In genomic region chr20:56733967-56734366, GRCh38 we compare ENCODE assay signal across 20 cellular contexts.
DNase-seq lines count a peak whose midpoint lies in the region; ATAC-seq, FAIRE-seq and TF ChIP-seq lines count a peak whose summit lies in the region.
"Had no signal": no experiment of that assay in that cellular context is flagged by ENCODE, and none has a peak within 500 bp of the region (broad histone marks: within the 10 kb centered on the region; RNA-seq: fewer than 3 reads in every experiment).

No MANE protein-coding gene starts in this region.

- no peak for TF ChIP-seq EP300 in HepG2 (IDR thresholded peaks at IDR 0.05; ENCODE audit: low read depth in 2 of 2, low read length in 2 of 2)
- TF ChIP-seq EP300 in HepG2 (CRISPR knock-in tag; IDR thresholded peaks at IDR 0.05; ENCODE audit: borderline replicate concordance) = no peak

- H3K4me1 ChIP-seq in HepG2 (ENCODE audit: insufficient read depth, low read length) (no peaks in the 10 kb centered on the region), right lobe of liver (no peaks in the 10 kb centered on the region), HUES64 (ENCODE audit: insufficient read depth, low read length) (peaks cover 31% of the 10 kb centered on the region), iPS-20b (ENCODE audit: insufficient read depth, low read length) (peaks cover 29% of the 10 kb centered on the region), adrenal gland (replicated peaks in 1 of 2) (no peaks in the 10 kb centered on the region)
- H3K4me1 ChIP-seq: A549, HAP-1 had no signal

- 8% methylated on average over 6 of the region's 6 CpGs for WGBS in HepG2 (ENCODE audit: low lambda C conversion rate)
- WGBS in right lobe of liver (ENCODE audit: insufficient coverage, low coverage, low lambda C conversion rate, missing lambda C conversion rate) = 17% methylated on average over 5 of the region's 6 CpGs
- 7% methylated on average over 5 of the region's 6 CpGs for WGBS in HUES64
- WGBS in adrenal gland, 4 donors = 36 to 49% (median 41%) methylated on average over 6 of the region's 6 CpGs

- H3K36me3 ChIP-seq in HepG2 (replicated peaks in 1 of 2; ENCODE audit: control insufficient read depth in 1 of 2, insufficient read depth in 2 of 2, low read length in 2 of 2) (no peaks in the 10 kb centered on the region), right lobe of liver (no peaks in the 10 kb centered on the region), HUES64 (ENCODE audit: insufficient read depth, low read length) (no peaks in the 10 kb centered on the region), iPS-20b (ENCODE audit: insufficient read depth, low read depth, low read length) (no peaks in the 10 kb centered on the region), adrenal gland (replicated peaks in 1 of 2) (no peaks in the 10 kb centered on the region)
- H3K36me3 ChIP-seq: HAP-1 had no signal

- no peaks in the 10 kb centered on the region for H3K79me2 ChIP-seq in HepG2 (ENCODE audit: insufficient read depth, low read length)

- H3K27ac ChIP-seq in HepG2 (ENCODE audit: extremely low read length, insufficient read depth, low read length) (no peak overlapping the region), right lobe of liver (no peak overlapping the region), HUES64 (ENCODE audit: low read depth, low read length) (peak overlapping the region; percentile 34; the same call in 1 of the 2 replicates), iPS-20b (ENCODE audit: low read length) (no peak overlapping the region), adrenal gland (no peak overlapping the region)
- H3K27ac ChIP-seq: 22Rv1, A549, C4-2B, HL-60 had no signal

- no peak overlapping the region for H3K27ac Mint-ChIP-seq in activated naive CD8-positive, alpha-beta T cell treated with anti-CD3 and anti-CD28 coated beads, Interleukin-2, amount 50 U/mL, for 24 hours
- H3K27ac Mint-ChIP-seq: CD4-positive, alpha-beta T cell had no signal

- H4K20me1 ChIP-seq in HepG2 (ENCODE audit: insufficient read depth, low read length) = no peaks in the 10 kb centered on the region

- no peak overlapping the region for H3K4me3 Mint-ChIP-seq in activated naive CD8-positive, alpha-beta T cell treated with anti-CD3 and anti-CD28 coated beads, Interleukin-2, amount 50 U/mL, for 24 hours
- H3K4me3 Mint-ChIP-seq: CD4-positive, alpha-beta T cell had no signal

- CTCF ChIA-PET in HepG2 (lab: Yijun Ruan, JAX; ENCODE audit: low intra/inter-chr PET ratio, low total read pairs) = no interaction called here

- no peaks in the 10 kb centered on the region for H3K36me3 Mint-ChIP-seq in activated naive CD8-positive, alpha-beta T cell treated with anti-CD3 and anti-CD28 coated beads, Interleukin-2, amount 50 U/mL, for 24 hours (ENCODE audit: low read depth)

- intact Hi-C loops in HepG2 (cut with micrococcal nuclease; ENCODE audit: unreplicated experiment) (no loop called here), right lobe of liver (cut with DNase I) (no loop called here), adrenal gland (cut with DNase I) (no loop called here)

- H3K9me3 Mint-ChIP-seq in activated naive CD8-positive, alpha-beta T cell treated with anti-CD3 and anti-CD28 coated beads, Interleukin-2, amount 50 U/mL, for 24 hours = no peaks in the 10 kb centered on the region
- H3K9me3 Mint-ChIP-seq: CD4-positive, alpha-beta T cell had no signal

- H3K4me3 ChIP-seq in HepG2 (replicated peaks in 1 of 3; ENCODE audit: insufficient read depth in 1 of 3, low read depth in 2 of 3, low read length in 3 of 3) (no peak overlapping the region), right lobe of liver (no peak overlapping the region), HUES64 (ENCODE audit: low read length) (no peak overlapping the region), iPS-20b (ENCODE audit: low read length) (0 out of 2 replicates have a peak overlapping the region, but pooled peaks have one; percentile 24), adrenal gland (no peak overlapping the region)
- H3K4me3 ChIP-seq: A549, HAP-1 had no signal

- DNase-seq in HepG2 (ENCODE audit: low spot score) (no peak), right lobe of liver (no peak), adrenal gland (no peak)
- DNase-seq in activated naive CD8-positive, alpha-beta T cell treated with anti-CD3 and anti-CD28 coated beads, Interleukin-2, amount 50 U/mL, for 24 hours = no peak
- DNase-seq: AML-193; Caco-2; CD4-positive, alpha-beta T cell; GDM1; GOT3 had no signal

- no TSS peak for BruUV-seq in HepG2 (replicated peaks; lab: Mats Ljungman, UMichigan)

- TF ChIP-seq CTCF in HepG2 (CRISPR knock-in tag; IDR thresholded peaks at IDR 0.05) = no peak
- TF ChIP-seq CTCF in right lobe of liver (IDR thresholded peaks at IDR 0.05) = no peak
- TF ChIP-seq CTCF in adrenal gland (IDR thresholded peaks at IDR 0.05) = no peak

- POLR2A ChIA-PET in HepG2 (lab: Yijun Ruan, JAX) = no interaction called here

- H3K9ac ChIP-seq in HepG2 (ENCODE audit: insufficient read depth, low read depth, low read length) (no peak overlapping the region), HUES64 (ENCODE audit: low read depth, low read length) (no peak overlapping the region), iPS-20b (ENCODE audit: low read depth, low read length) (no peak overlapping the region)

- peaks cover 0 to 23% of the 10 kb centered on the region in 2 experiments; a peak in 1 of 5 replicates for H3K27me3 ChIP-seq in HepG2 (ENCODE audit: control insufficient read depth in 1 of 2, insufficient read depth in 2 of 2, low read length in 2 of 2)
- no peaks in the 10 kb centered on the region for H3K27me3 ChIP-seq in right lobe of liver
- peaks cover 18% of the 10 kb centered on the region for H3K27me3 ChIP-seq in HUES64 (ENCODE audit: insufficient read depth, low read length)
- H3K27me3 ChIP-seq in iPS-20b (ENCODE audit: insufficient read depth, low read length) = peaks cover 49% of the 10 kb centered on the region; the same call in 1 of the 2 replicates
- peaks cover 5% of the 10 kb centered on the region for H3K27me3 ChIP-seq in adrenal gland

- no peak for FAIRE-seq in HepG2 (lab: Jason Lieb, UNC)
- FAIRE-seq: A549, D721Med, GM12892, GM18507 had no signal

- TF ChIP-seq RAD21 in HepG2 (CRISPR knock-in tag; IDR thresholded peaks at IDR 0.05) = no peak

- ATAC-seq in HepG2 (no peak), right lobe of liver (no peak), GM18517 (IDR thresholded peaks at IDR 0.05; ENCODE audit: unreplicated experiment) (no peak)
- ATAC-seq in activated naive CD8-positive, alpha-beta T cell treated with anti-CD3 and anti-CD28 coated beads, Interleukin-2, amount 50 U/mL, for 24 hours = no peak
- ATAC-seq: A549 had no signal

- peaks cover 22% of the 10 kb centered on the region for H3K27me3 Mint-ChIP-seq in activated naive CD8-positive, alpha-beta T cell treated with anti-CD3 and anti-CD28 coated beads, Interleukin-2, amount 50 U/mL, for 24 hours

- H3K9me3 ChIP-seq in HepG2 (ENCODE audit: low read length) = no peaks in the 10 kb centered on the region
- no peaks in the 10 kb centered on the region for H3K9me3 ChIP-seq in right lobe of liver
- H3K9me3 ChIP-seq in HUES64 (ENCODE audit: insufficient read depth, low read depth, low read length) = no peaks in the 10 kb centered on the region
- no peaks in the 10 kb centered on the region for H3K9me3 ChIP-seq in iPS-20b (ENCODE audit: insufficient read depth, low read depth, low read length)
- H3K9me3 ChIP-seq in adrenal gland (replicated peaks in 1 of 3) = no peaks in the 10 kb centered on the region
- H3K9me3 ChIP-seq: A549, Caco-2, HAP-1 had no signal

- H3K4me2 ChIP-seq in HepG2 (ENCODE audit: low read depth, low read length) = no peak overlapping the region
- H3K4me2 ChIP-seq: A549 had no signal

- no peak for TF ChIP-seq POLR2A in HepG2 (IDR thresholded peaks at IDR 0.05; ENCODE audit: insufficient read depth in 1 of 2, low read depth in 2 of 2, low read length in 2 of 2)
- no peak for TF ChIP-seq POLR2A in right lobe of liver (IDR thresholded peaks at IDR 0.05)
- TF ChIP-seq POLR2A in adrenal gland (IDR thresholded peaks at IDR 0.05) = no peak

- no peaks in the 10 kb centered on the region for H3K4me1 Mint-ChIP-seq in activated naive CD8-positive, alpha-beta T cell treated with anti-CD3 and anti-CD28 coated beads, Interleukin-2, amount 50 U/mL, for 24 hours

- in situ Hi-C loops in HepG2 (cut with HindIII; ENCODE audit: extremely low pct_ligation_motif_present, low pct_unique_long_range_greater_than_20kb) = no loop called here

- no peak overlapping the region for H2AFZ ChIP-seq in HepG2 (ENCODE audit: low read length)

TF ChIP-seq in HepG2, 621 proteins besides CTCF, POLR2A, EP300 and RAD21:
- TF ChIP-seq HNRNPK (IDR thresholded peaks at IDR 0.05; ENCODE audit: low read depth, low read length, poor library complexity, severe bottlenecking) = peak; percentile 12
- no peak for TF ChIP-seq IRF2 (CRISPR knock-in tag; IDR thresholded peaks at IDR 0.05)
TF ChIP-seq in HepG2: peak in this region for 1.
